ENCODE assay signal across 31 cellular contexts in genomic region chr5:135832941-135833340, GRCh38. TPM values are rescaled to one million over a fixed set of nuclear protein-coding genes. Genes with fewer than 3 reads are reported as not detected.
"Had no signal": no experiment of that assay in that cellular context is flagged by ENCODE, and none has a peak within 500 bp of the region (broad histone marks: within the 10 kb centered on the region; RNA-seq: fewer than 3 reads in every experiment).

No MANE protein-coding gene starts in this region.

- H3K36me3 Mint-ChIP-seq: activated naive CD8-positive, alpha-beta T cell treated with anti-CD3 and anti-CD28 coated beads for 36 hours; immature natural killer cell; natural killer cell treated with Interleukin-12 subunit alpha and Interleukin-12 subunit beta and Interleukin-15 and Interleukin-18, amount 100 ng/mL, for 72 hours had no signal

- H3K4me3 Mint-ChIP-seq: activated CD4-positive, alpha-beta T cell treated with anti-CD3 and anti-CD28 coated beads for 36 hours; activated naive CD4-positive, alpha-beta T cell treated with anti-CD3 and anti-CD28 coated beads for 36 hours; activated naive CD8-positive, alpha-beta T cell treated with anti-CD3 and anti-CD28 coated beads for 36 hours; activated T-cell treated with anti-CD3 and anti-CD28 coated beads, Interleukin-2, amount 50 U/mL, for 72 hours; effector memory CD8-positive, alpha-beta T cell; immature natural killer cell; natural killer cell treated with Interleukin-12 subunit alpha and Interleukin-12 subunit beta and Interleukin-15 and Interleukin-18, amount 100 ng/mL, for 72 hours had no signal

- DNase-seq: activated CD4-positive, alpha-beta T cell treated with anti-CD3 and anti-CD28 coated beads for 36 hours; activated CD4-positive, alpha-beta T cell treated with anti-CD3 and anti-CD28 coated beads, Interleukin-2, amount 50 U/mL, for 4 hours; activated CD4-positive, CD25-positive, alpha-beta regulatory T cell; activated naive CD4-positive, alpha-beta T cell treated with anti-CD3 and anti-CD28 coated beads for 36 hours; activated naive CD8-positive, alpha-beta T cell treated with anti-CD3 and anti-CD28 coated beads for 36 hours; activated T-cell treated with anti-CD3 and anti-CD28 coated beads for 4 hours; activated T-cell treated with anti-CD3 and anti-CD28 coated beads, Interleukin-2, amount 50 U/mL, for 72 hours; body of pancreas; colonic mucosa; dorsolateral prefrontal cortex; effector memory CD8-positive, alpha-beta T cell; head of caudate nucleus; hippocampal formation; immature natural killer cell; lower lobe of right lung; mucosa of descending colon; stimulated activated CD4-positive, alpha-beta T cell treated with anti-CD3 and anti-CD28 coated beads, Interleukin-12 subunit alpha, Interleukin-12 subunit beta, amount 100 ng/mL, for 4 hours; stimulated activated CD4-positive, alpha-beta T cell treated with anti-CD3 and anti-CD28 coated beads, Interleukin-4, amount 100 ng/mL, for 1 hour; stimulated activated naive CD8-positive, alpha-beta T cell treated with anti-CD3 and anti-CD28 coated beads, Interleukin-15, Interleukin-2, amounts not matched to agents 100 U/mL and 50 U/mL, for 24 hours; T-helper 2 cell; testis; transverse colon had no signal

- ATAC-seq: activated CD4-positive, alpha-beta T cell treated with anti-CD3 and anti-CD28 coated beads for 36 hours; activated T-cell treated with anti-CD3 and anti-CD28 coated beads, Interleukin-2, amount 50 U/mL, for 72 hours; body of pancreas; effector memory CD8-positive, alpha-beta T cell; lower lobe of right lung; mucosa of descending colon; natural killer cell treated with Interleukin-12 subunit alpha and Interleukin-12 subunit beta and Interleukin-15 and Interleukin-18, amount 100 ng/mL, for 72 hours; right lobe of liver; stimulated activated naive CD8-positive, alpha-beta T cell treated with anti-CD3 and anti-CD28 coated beads, Interleukin-15, Interleukin-2, amounts not matched to agents 100 U/mL and 50 U/mL, for 24 hours had no signal

- H3K4me3 ChIP-seq: adrenal gland, body of pancreas, colonic mucosa, dorsolateral prefrontal cortex, lower lobe of right lung, mucosa of descending colon, right lobe of liver, testis, transverse colon had no signal

- H3K4me1 Mint-ChIP-seq: activated naive CD8-positive, alpha-beta T cell treated with anti-CD3 and anti-CD28 coated beads for 36 hours had no signal

- H3K27ac Mint-ChIP-seq: activated CD4-positive, alpha-beta T cell treated with anti-CD3 and anti-CD28 coated beads for 36 hours; activated naive CD4-positive, alpha-beta T cell treated with anti-CD3 and anti-CD28 coated beads for 36 hours; activated naive CD8-positive, alpha-beta T cell treated with anti-CD3 and anti-CD28 coated beads for 36 hours; activated T-cell treated with anti-CD3 and anti-CD28 coated beads, Interleukin-2, amount 50 U/mL, for 72 hours; effector memory CD8-positive, alpha-beta T cell; immature natural killer cell; natural killer cell treated with Interleukin-12 subunit alpha and Interleukin-12 subunit beta and Interleukin-15 and Interleukin-18, amount 100 ng/mL, for 72 hours had no signal

- H3K27ac ChIP-seq: adrenal gland, body of pancreas, colonic mucosa, lower lobe of right lung, right lobe of liver, testis, transverse colon had no signal

RNA-seq across cellular contexts. Expression of gene SLC25A48, which starts 1.5 kb away (rescaled TPM):
- total RNA-seq: activated CD4-positive, alpha-beta T cell treated with anti-CD3 and anti-CD28 coated beads for 36 hours; activated naive CD4-positive, alpha-beta T cell treated with anti-CD3 and anti-CD28 coated beads for 36 hours; activated naive CD8-positive, alpha-beta T cell treated with anti-CD3 and anti-CD28 coated beads for 36 hours; activated T-cell treated with anti-CD3 and anti-CD28 coated beads, Interleukin-2, amount 50 U/mL, for 72 hours; adrenal gland; endothelial cell of umbilical vein; fibroblast of lung; fibroblast of villous mesenchyme; kidney epithelial cell; mesenteric fat pad; myocyte; natural killer cell treated with Interleukin-12 subunit alpha and Interleukin-12 subunit beta and Interleukin-15 and Interleukin-18, amount 100 ng/mL, for 72 hours had no signal
